ENCODE assay signal across 8 cellular contexts in genomic region chr22:19663286-19663815, GRCh38. TPM values are rescaled to one million over a fixed set of nuclear protein-coding genes. Genes with fewer than 3 reads are reported as not detected.
DNase-seq lines count a peak whose midpoint lies in the region; ATAC-seq and TF ChIP-seq lines count a peak whose summit lies in the region.

No MANE protein-coding gene starts in this region.

- H3K4me3 ChIP-seq in AG04449 (ENCODE audit: low read depth, low read length) (no peak overlapping the region), HFF-Myc (replicated peaks; ENCODE audit: low read depth, low read length) (no peak overlapping the region)

- H3K27me3 Mint-ChIP-seq in nephron progenitor cell (ENCODE audit: low read depth, poor library complexity): peaks cover 25% of the 10 kb centered on the region

- DNase-seq in AG04449 (ENCODE audit: low read depth, low spot score) (peak; percentile 51), HFF-Myc (ENCODE audit: extremely low read depth, low read depth) (peak; percentile 22), UCSD-AML1 (lab: John Stamatoyannopoulos, UW; ENCODE audit: unreplicated experiment) (peak; percentile 28), left ventricle myocardium superior (peak; percentile 86), NCI-H128 (lab: John Stamatoyannopoulos, UW; ENCODE audit: unreplicated experiment) (no peak), nephron progenitor cell (no peak), kidney glomerular epithelial cell (lab: John Stamatoyannopoulos, UW) (no peak)

- peak; percentile 86 for ATAC-seq in left ventricle myocardium superior
- ATAC-seq in GM19463 (IDR thresholded peaks at IDR 0.05; ENCODE audit: unreplicated experiment): no peak

- intact Hi-C loops in left ventricle myocardium superior (cut with micrococcal nuclease): no loop called here

- H3K4me3 Mint-ChIP-seq in nephron progenitor cell: no peak overlapping the region

- CTCF ChIA-PET in AG04449 (lab: Yijun Ruan, JAX): interaction anchor here (3.4 kb wide), 1 partner anchor 32 kb away, joined by 20 read pairs; no protein-coding TSS in a partner anchor

- H3K9me3 Mint-ChIP-seq in nephron progenitor cell: no peaks in the 10 kb centered on the region

- H3K36me3 Mint-ChIP-seq in nephron progenitor cell (ENCODE audit: low read depth): no peaks in the 10 kb centered on the region

- H3K27ac Mint-ChIP-seq in nephron progenitor cell: no peak overlapping the region

- POLR2A ChIA-PET in AG04449 (lab: Yijun Ruan, JAX): interaction anchor here (0.7 kb wide), 1 partner anchor 34 kb away, joined by 3 read pairs; no protein-coding TSS in a partner anchor

- no peak for TF ChIP-seq CTCF in AG04449 (IDR thresholded peaks at IDR 0.05; ENCODE audit: insufficient read depth, low read length, missing control alignments)
- no peak for TF ChIP-seq CTCF in HFF-Myc (IDR thresholded peaks at IDR 0.05; ENCODE audit: low read depth, low read length, missing control alignments)
- no peak for TF ChIP-seq CTCF in nephron progenitor cell (IDR thresholded peaks at IDR 0.05)

- peaks cover 36% of the 10 kb centered on the region for H3K4me1 Mint-ChIP-seq in nephron progenitor cell

RNA-seq across cellular contexts. Expression of gene SEPTIN5, which starts 51.0 kb away (rescaled TPM):
- 152 TPM for total RNA-seq in left ventricle myocardium superior

RNA-seq across cellular contexts. Expression of gene GP1BB, which starts 60.0 kb away (rescaled TPM):
- not detected for total RNA-seq in left ventricle myocardium superior

Comparison
In these comparisons a context has a peak if more than half of its experiments do, and no peak if none do; other contexts are left out.
1. DNase-seq: peak in AG04449 (single experiment), HFF-Myc (single experiment), UCSD-AML1 (single experiment) and left ventricle myocardium superior (single experiment); none in NCI-H128 (single experiment), nephron progenitor cell (single experiment) and kidney glomerular epithelial cell (single experiment).